28 cellular contexts compared by ENCODE assay signal in genomic region chr21:42648606-42649005, GRCh38. TPM values are rescaled to one million over a fixed set of nuclear protein-coding genes. Genes with fewer than 3 reads are reported as not detected.
"Had no signal": no experiment of that assay in that cellular context is flagged by ENCODE, and none has a peak within 500 bp of the region (broad histone marks: within the 10 kb centered on the region; RNA-seq: fewer than 3 reads in every experiment).

No MANE protein-coding gene starts in this region.

- H3K27me3 Mint-ChIP-seq: activated naive CD8-positive, alpha-beta T cell; activated T-helper 17 cell treated with anti-CD3 and anti-CD28 coated beads, Interleukin-2, amount 50 U/mL, for 72 hours; brain had no signal

- H3K9me3 Mint-ChIP-seq: activated CD4-positive, alpha-beta memory T cell treated with anti-CD3 and anti-CD28 coated beads for 36 hours; activated CD4-positive, alpha-beta T cell treated with anti-CD3 and anti-CD28 coated beads, Interleukin-2, amount 10 ng/mL, durations not matched to agents 7 days and 5 days; activated naive CD4-positive, alpha-beta T cell treated with anti-CD3 and anti-CD28 coated beads for 36 hours; activated T-helper 17 cell treated with anti-CD3 and anti-CD28 coated beads, Interleukin-2, amount 50 U/mL, for 72 hours; central memory CD8-positive, alpha-beta T cell; WTC11 had no signal

- H3K27ac Mint-ChIP-seq: activated CD4-positive, alpha-beta memory T cell treated with anti-CD3 and anti-CD28 coated beads for 36 hours; activated CD4-positive, alpha-beta T cell treated with anti-CD3 and anti-CD28 coated beads, Interleukin-2, amount 10 ng/mL, durations not matched to agents 7 days and 5 days; activated naive CD4-positive, alpha-beta T cell treated with anti-CD3 and anti-CD28 coated beads for 36 hours; activated naive CD8-positive, alpha-beta T cell; activated T-helper 17 cell treated with anti-CD3 and anti-CD28 coated beads, Interleukin-2, amount 50 U/mL, for 72 hours; brain; WTC11 had no signal

- ATAC-seq: activated T-helper 17 cell treated with anti-CD3 and anti-CD28 coated beads, Interleukin-2, amount 50 U/mL, for 72 hours; SK-N-SH treated with all-trans-retinoic acid at 6 μM for 48 hours; WTC11 had no signal

- H3K36me3 ChIP-seq: SJSA1 had no signal

- H3K4me1 Mint-ChIP-seq: activated T-helper 17 cell treated with anti-CD3 and anti-CD28 coated beads, Interleukin-2, amount 50 U/mL, for 72 hours; central memory CD8-positive, alpha-beta T cell had no signal

- H3K4me3 Mint-ChIP-seq: activated CD4-positive, alpha-beta memory T cell treated with anti-CD3 and anti-CD28 coated beads for 36 hours; activated CD4-positive, alpha-beta T cell treated with anti-CD3 and anti-CD28 coated beads, Interleukin-2, amount 10 ng/mL, durations not matched to agents 7 days and 5 days; activated naive CD4-positive, alpha-beta T cell treated with anti-CD3 and anti-CD28 coated beads for 36 hours; activated naive CD8-positive, alpha-beta T cell; activated T-helper 17 cell treated with anti-CD3 and anti-CD28 coated beads, Interleukin-2, amount 50 U/mL, for 72 hours; central memory CD8-positive, alpha-beta T cell; WTC11 had no signal

- H3K27ac ChIP-seq: PC-9, SJSA1 had no signal

- H3K36me3 Mint-ChIP-seq: activated CD4-positive, alpha-beta memory T cell treated with anti-CD3 and anti-CD28 coated beads for 36 hours; activated naive CD8-positive, alpha-beta T cell; brain; WTC11 had no signal

- H3K9me3 ChIP-seq: SJSA1 had no signal

- DNase-seq: activated CD4-positive, alpha-beta memory T cell treated with anti-CD3 and anti-CD28 coated beads for 36 hours; activated CD4-positive, alpha-beta T cell treated with anti-CD3 and anti-CD28 coated beads, Interleukin-2, amount 10 ng/mL, durations not matched to agents 7 days and 5 days; activated CD4-positive, CD25-positive, alpha-beta regulatory T cell treated with anti-CD3 and anti-CD28 coated beads, Interleukin-2, amount 50 U/mL, for 72 hours; activated CD8-positive, alpha-beta memory T cell treated with anti-CD3 and anti-CD28 coated beads for 24 hours; activated gamma-delta T cell; activated naive CD4-positive, alpha-beta T cell treated with anti-CD3 and anti-CD28 coated beads for 36 hours; activated T-cell treated with anti-CD3 and anti-CD28 coated beads for 4 hours; activated T-cell treated with anti-CD3 and anti-CD28 coated beads, Interleukin-2, amount 50 U/mL, for 48 hours; amygdala; MM.1S; NCI-H1105; NCI-H1436; NCI-H187; NCI-H2081; NCI-H510A treated with DMSO at 0.1 percent for 48 hours; NCI-H69; NK-92 treated with Interleukin-12 subunit alpha and Interleukin-12 subunit beta, amount 100 ng/mL, for 24 hours; PC-9; SHP77; SW 1271 had no signal

- H3K4me3 ChIP-seq: PC-9, SJSA1 had no signal

RNA-seq across cellular contexts. Expression of gene PDE9A, which starts 4.8 kb away (rescaled TPM):
- total RNA-seq: RPMI7951 had no signal
